In the genomic region with DNA sequence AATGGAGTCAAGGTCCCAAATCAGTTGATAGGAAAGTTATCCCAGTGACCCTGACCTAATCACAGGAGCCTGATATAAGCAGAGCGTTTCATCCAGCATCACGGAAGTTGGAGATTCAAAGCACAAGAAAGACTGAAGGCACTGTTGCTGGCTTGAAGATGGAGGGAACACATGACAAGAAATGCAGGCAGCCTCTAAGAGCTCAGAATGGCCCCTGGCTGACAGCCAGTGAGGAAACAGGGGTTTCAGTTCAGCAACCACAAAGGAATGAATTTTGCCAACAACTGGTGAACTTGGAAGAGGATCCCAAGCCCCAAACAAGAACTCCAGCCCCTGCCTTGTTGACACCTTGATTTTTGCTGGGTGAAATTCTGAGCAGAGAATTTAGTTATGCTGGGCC, we compare ENCODE assay signal across 10 cellular contexts.
"Had no signal": no experiment of that assay in that cellular context is flagged by ENCODE, and none has a peak within 500 bp of the region (broad histone marks: within the 10 kb centered on the region; RNA-seq: fewer than 3 reads in every experiment).

No MANE protein-coding gene starts in this region.

- H3K36me3 ChIP-seq: neural progenitor cell, ovary had no signal

- H3K4me1 ChIP-seq: neural progenitor cell had no signal

- H3K27me3 ChIP-seq: neural progenitor cell, ovary had no signal

- H3K9ac ChIP-seq: neural progenitor cell had no signal

- H3K27ac ChIP-seq: dorsolateral prefrontal cortex, neural progenitor cell, ovary had no signal

- ATAC-seq: esophagus mucosa; stimulated activated naive B cell treated with anti-CD40 and anti-IgM and Interleukin-4, amounts not matched to agents 10 μg/mL and 1 μg/mL and 100 μg/mL, for 72 hours had no signal

- DNase-seq: activated CD4-positive, alpha-beta T cell treated with anti-CD3 and anti-CD28 coated beads, Interleukin-2, amount 50 U/mL, for 4 hours; activated CD4-positive, CD25-positive, alpha-beta regulatory T cell treated with anti-CD3 and anti-CD28 coated beads, Interleukin-2, amount 50 U/mL, for 72 hours; activated T-cell treated with anti-CD3 and anti-CD28 coated beads, Interleukin-2, amount 50 U/mL, for 1 hour; ovary; stimulated activated CD4-positive, alpha-beta T cell treated with anti-CD3 and anti-CD28 coated beads, Interleukin-1b, Interleukin-23, amount 100 ng/mL, for 48 hours; stimulated activated naive B cell treated with anti-CD40 and anti-IgM and Interleukin-4, amounts not matched to agents 10 μg/mL and 1 μg/mL and 100 μg/mL, for 72 hours; T-helper 9 cell had no signal

- H3K4me3 ChIP-seq: dorsolateral prefrontal cortex, neural progenitor cell, ovary had no signal

- H3K4me2 ChIP-seq: neural progenitor cell had no signal

- H3K9me3 ChIP-seq: ovary had no signal
